17 cellular contexts compared by ENCODE assay signal in genomic region chr6:17869753-17870050, GRCh38.
DNase-seq lines count a peak whose midpoint lies in the region; ATAC-seq and TF ChIP-seq lines count a peak whose summit lies in the region.
"Had no signal": no experiment of that assay in that cellular context is flagged by ENCODE, and none has a peak within 500 bp of the region (broad histone marks: within the 10 kb centered on the region; RNA-seq: fewer than 3 reads in every experiment).

No MANE protein-coding gene starts in this region.

- CTCF ChIA-PET in CD8-positive, alpha-beta memory T cell (lab: Charles Lee) = no interaction called here
- CTCF ChIA-PET in naive thymus-derived CD4-positive, alpha-beta T cell (lab: Charles Lee) = no interaction called here

- no peaks in the 10 kb centered on the region for H3K4me1 Mint-ChIP-seq in CD8-positive, alpha-beta memory T cell
- no peaks in the 10 kb centered on the region for H3K4me1 Mint-ChIP-seq in naive thymus-derived CD4-positive, alpha-beta T cell
- H3K4me1 Mint-ChIP-seq: activated CD4-positive, alpha-beta T cell treated with anti-CD3 and anti-CD28 coated beads, Interleukin-2, amount 10 ng/mL, durations not matched to agents 7 days and 5 days; T-helper 17 cell had no signal

- no peak for ATAC-seq in SK-N-SH treated with all-trans-retinoic acid at 6 μM for 48 hours
- ATAC-seq in psoas muscle = no peak
- ATAC-seq in naive thymus-derived CD4-positive, alpha-beta T cell = no peak
- no peak for ATAC-seq in GM21737 (IDR thresholded peaks at IDR 0.05; ENCODE audit: unreplicated experiment)
- ATAC-seq: left lobe of liver; stimulated activated naive CD8-positive, alpha-beta T cell treated with anti-CD3 and anti-CD28 coated beads, Interleukin-15, Interleukin-2, amounts not matched to agents 100 U/mL and 50 U/mL, for 24 hours; T-helper 17 cell had no signal

- no peak overlapping the region for H3K27ac Mint-ChIP-seq in CD8-positive, alpha-beta memory T cell
- no peak overlapping the region for H3K27ac Mint-ChIP-seq in naive thymus-derived CD4-positive, alpha-beta T cell
- H3K27ac Mint-ChIP-seq: activated CD4-positive, alpha-beta T cell treated with anti-CD3 and anti-CD28 coated beads, Interleukin-2, amount 10 ng/mL, durations not matched to agents 7 days and 5 days; activated naive CD4-positive, alpha-beta T cell treated with anti-CD3 and anti-CD28 coated beads for 36 hours; T-helper 17 cell had no signal

- H3K36me3 ChIP-seq in CD8-positive, alpha-beta memory T cell (ENCODE audit: insufficient read depth, low read length) = no peaks in the 10 kb centered on the region
- H3K36me3 ChIP-seq in esophagus squamous epithelium (no peaks in the 10 kb centered on the region), psoas muscle (ENCODE audit: insufficient read depth in 1 of 2, low read depth in 1 of 2) (no peaks in the 10 kb centered on the region)
- no peaks in the 10 kb centered on the region for H3K36me3 ChIP-seq in naive thymus-derived CD4-positive, alpha-beta T cell (ENCODE audit: control insufficient read depth in 2 of 3, insufficient read depth in 3 of 3, low read length in 3 of 3)

- no peaks in the 10 kb centered on the region for H3K27me3 ChIP-seq in CD8-positive, alpha-beta memory T cell (ENCODE audit: insufficient read depth, low read length, poor library complexity, severe bottlenecking)
- H3K27me3 ChIP-seq in esophagus squamous epithelium (no peaks in the 10 kb centered on the region), psoas muscle (ENCODE audit: insufficient read depth in 3 of 3, low read length in 2 of 3) (no peaks in the 10 kb centered on the region)
- peaks cover 0 to 3% of the 10 kb centered on the region in 2 donors for H3K27me3 ChIP-seq in naive thymus-derived CD4-positive, alpha-beta T cell (ENCODE audit: control insufficient read depth in 2 of 2, insufficient read depth in 2 of 2, low read length in 2 of 2)

- intact Hi-C loops in esophagus squamous epithelium (cut with DNase I) (no loop called here), psoas muscle (cut with DNase I) (loop anchor here (5.0 to 10.0 kb wide), 3 partner anchors 33 to 118 kb away; partner anchors contain the start of gene KIF13A (in 2 of the 2))
- intact Hi-C loops in naive thymus-derived CD4-positive, alpha-beta T cell (cut with micrococcal nuclease) = no loop called here

- peaks cover 4 to 13% of the 10 kb centered on the region in 2 donors for H3K27me3 Mint-ChIP-seq in CD8-positive, alpha-beta memory T cell
- peaks cover 14 to 40% (median 22%) of the 10 kb centered on the region in 5 donors for H3K27me3 Mint-ChIP-seq in naive thymus-derived CD4-positive, alpha-beta T cell
- H3K27me3 Mint-ChIP-seq: naive B cell had no signal

- TF ChIP-seq POLR2A in esophagus squamous epithelium (IDR thresholded peaks at IDR 0.05) = no peak

- H3K4me3 Mint-ChIP-seq in CD8-positive, alpha-beta memory T cell = no peak overlapping the region
- no peak overlapping the region for H3K4me3 Mint-ChIP-seq in naive thymus-derived CD4-positive, alpha-beta T cell
- H3K4me3 Mint-ChIP-seq: activated CD4-positive, alpha-beta T cell treated with anti-CD3 and anti-CD28 coated beads, Interleukin-2, amount 10 ng/mL, durations not matched to agents 7 days and 5 days; activated naive CD4-positive, alpha-beta T cell treated with anti-CD3 and anti-CD28 coated beads for 36 hours; naive B cell; T-helper 17 cell had no signal

- no peaks in the 10 kb centered on the region for H3K36me3 Mint-ChIP-seq in CD8-positive, alpha-beta memory T cell
- H3K36me3 Mint-ChIP-seq in naive thymus-derived CD4-positive, alpha-beta T cell = no peaks in the 10 kb centered on the region
- H3K36me3 Mint-ChIP-seq: naive B cell had no signal

- 59 to 77% methylated on average over 3 of the region's 3 CpGs for WGBS in esophagus squamous epithelium, 2 donors
- WGBS in psoas muscle, 3 donors = 71 to 85% (median 85%) methylated on average over 3 of the region's 3 CpGs

- POLR2A ChIA-PET in CD8-positive, alpha-beta memory T cell (lab: Charles Lee) = no interaction called here
- POLR2A ChIA-PET in naive thymus-derived CD4-positive, alpha-beta T cell (lab: Charles Lee) = no interaction called here

- TF ChIP-seq CTCF in esophagus squamous epithelium (IDR thresholded peaks at IDR 0.05) (no peak), psoas muscle (IDR thresholded peaks at IDR 0.05) (no peak)

- H3K4me3 ChIP-seq in CD8-positive, alpha-beta memory T cell (ENCODE audit: low read length) = no peak overlapping the region
- no peak overlapping the region for H3K4me3 ChIP-seq in esophagus squamous epithelium
- H3K4me3 ChIP-seq in psoas muscle = no peak overlapping the region
- no peak overlapping the region for H3K4me3 ChIP-seq in naive thymus-derived CD4-positive, alpha-beta T cell (ENCODE audit: low read length)

- H3K4me1 ChIP-seq in CD8-positive, alpha-beta memory T cell (ENCODE audit: insufficient read depth, low read length) = no peaks in the 10 kb centered on the region
- H3K4me1 ChIP-seq in esophagus squamous epithelium (peaks cover 29 to 72% (median 31%) of the 10 kb centered on the region in 3 donors), psoas muscle (peaks cover 49% of the 10 kb centered on the region)
- H3K4me1 ChIP-seq in naive thymus-derived CD4-positive, alpha-beta T cell (ENCODE audit: control insufficient read depth in 2 of 2, insufficient read depth in 2 of 2, low read length in 2 of 2) = no peaks in the 10 kb centered on the region

- H3K9me3 ChIP-seq in CD8-positive, alpha-beta memory T cell (ENCODE audit: low read length) = no peaks in the 10 kb centered on the region
- H3K9me3 ChIP-seq in esophagus squamous epithelium = no peaks in the 10 kb centered on the region
- no peaks in the 10 kb centered on the region for H3K9me3 ChIP-seq in psoas muscle
- H3K9me3 ChIP-seq in naive thymus-derived CD4-positive, alpha-beta T cell (ENCODE audit: control insufficient read depth in 2 of 3, low read length in 3 of 3) = no peaks in the 10 kb centered on the region

- H3K9me3 Mint-ChIP-seq in CD8-positive, alpha-beta memory T cell = no peaks in the 10 kb centered on the region
- H3K9me3 Mint-ChIP-seq in naive thymus-derived CD4-positive, alpha-beta T cell = peaks cover 0 to 2% (median 0%) of the 10 kb centered on the region in 11 donors
- H3K9me3 Mint-ChIP-seq: activated CD4-positive, alpha-beta T cell treated with anti-CD3 and anti-CD28 coated beads, Interleukin-2, amount 10 ng/mL, durations not matched to agents 7 days and 5 days; activated naive CD4-positive, alpha-beta T cell treated with anti-CD3 and anti-CD28 coated beads for 36 hours; naive B cell had no signal

- H3K27ac ChIP-seq in CD8-positive, alpha-beta memory T cell (ENCODE audit: low read depth, low read length) = peak overlapping the region; percentile 28
- peak overlapping the region; percentile 15 to 85 (median 57) for H3K27ac ChIP-seq in esophagus squamous epithelium
- peak overlapping the region; percentile 86 for H3K27ac ChIP-seq in psoas muscle
- no peak overlapping the region for H3K27ac ChIP-seq in naive thymus-derived CD4-positive, alpha-beta T cell (ENCODE audit: low read depth, low read length)

- DNase-seq in CD8-positive, alpha-beta memory T cell = no peak
- DNase-seq in esophagus squamous epithelium (lab: John Stamatoyannopoulos, UW) (no peak), psoas muscle (no peak), cortex of kidney (lab: John Stamatoyannopoulos, UW) (no peak)
- no peak for DNase-seq in naive thymus-derived CD4-positive, alpha-beta T cell
- DNase-seq in stimulated activated naive CD4-positive, alpha-beta T cell (lab: John Stamatoyannopoulos, UW) = no peak
- DNase-seq: activated CD4-positive, alpha-beta T cell treated with anti-CD3 and anti-CD28 coated beads, Interleukin-2, amount 10 ng/mL, durations not matched to agents 7 days and 5 days; activated naive CD4-positive, alpha-beta T cell treated with anti-CD3 and anti-CD28 coated beads for 36 hours; activated T-cell treated with anti-CD3 and anti-CD28 coated beads for 4 hours; naive B cell; NCI-H1092; posterior cingulate gyrus; stimulated activated naive CD8-positive, alpha-beta T cell treated with anti-CD3 and anti-CD28 coated beads, Interleukin-15, Interleukin-2, amounts not matched to agents 100 U/mL and 50 U/mL, for 24 hours; T-helper 17 cell had no signal

TF ChIP-seq in SK-N-SH treated with all-trans-retinoic acid at 6 μM for 48 hours, 23 proteins besides CTCF, POLR2A, EP300 and RAD21 (continues in another document):
- TF ChIP-seq TOX (CRISPR knock-in tag; IDR thresholded peaks at IDR 0.05; ENCODE audit: borderline replicate concordance) (no peak), ZC3H10 (CRISPR knock-in tag; IDR thresholded peaks at IDR 0.05) (no peak), ZNF70 (CRISPR knock-in tag; IDR thresholded peaks at IDR 0.05) (no peak), ZNF565 (CRISPR knock-in tag; conservative IDR thresholded peaks at IDR 0.05; ENCODE audit: low read depth) (no peak), RARB (CRISPR knock-in tag; IDR thresholded peaks at IDR 0.05) (no peak), ISL1 (CRISPR knock-in tag; IDR thresholded peaks at IDR 0.05) (0 out of 2 replicates have a peak, but pooled peaks have one; percentile 29), PATZ1 (CRISPR knock-in tag; IDR thresholded peaks at IDR 0.05; ENCODE audit: borderline replicate concordance) (no peak)

Comparison
In these comparisons a context has a peak if more than half of its experiments do, and no peak if none do; other contexts are left out.
1. intact Hi-C loops: an anchor here in psoas muscle (5.0 to 10.0 kb wide); none called in esophagus squamous epithelium and naive thymus-derived CD4-positive, alpha-beta T cell.